In the genomic region with DNA sequence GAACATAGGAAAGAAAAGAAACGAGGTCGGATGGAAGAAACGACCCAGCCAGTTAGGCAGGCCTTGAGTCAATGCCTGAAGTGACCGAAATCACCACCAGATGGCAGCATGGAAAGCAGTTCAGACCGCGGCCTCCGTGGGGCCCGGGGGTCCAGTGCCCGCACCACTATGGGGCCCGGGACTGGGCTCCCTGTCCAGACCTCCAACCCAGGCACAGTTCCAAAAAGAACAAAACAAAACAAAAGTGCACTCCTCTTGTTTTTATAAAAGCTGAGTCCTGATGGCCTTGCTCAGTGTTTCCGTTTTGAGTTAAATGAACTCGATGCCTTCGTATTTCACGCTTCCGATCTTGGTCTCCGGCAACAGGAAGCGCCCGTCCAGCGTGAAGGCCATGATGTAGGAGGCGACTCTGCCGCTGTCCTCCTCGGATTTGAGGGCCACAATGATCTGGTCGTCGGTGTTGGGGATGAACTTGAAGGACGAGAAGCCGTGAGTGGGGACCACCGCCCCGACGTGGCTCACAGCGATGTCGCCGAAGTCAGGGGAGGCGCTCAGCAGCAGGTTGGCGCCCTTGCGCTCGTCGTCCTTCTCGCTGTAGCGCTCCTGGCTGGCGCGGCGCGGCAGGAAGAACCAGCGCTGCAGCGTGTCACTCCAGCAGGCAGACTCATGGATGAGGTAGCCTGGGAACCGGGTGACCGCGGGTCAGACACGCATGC, we compare ENCODE assay signal across 8 cellular contexts. TPM values are rescaled to one million over a fixed set of nuclear protein-coding genes. Genes with fewer than 3 reads are reported as not detected.
A peak's percentile ranks its signal among the peaks of the same experiment; 100 is the strongest.
DNase-seq lines count a peak whose midpoint lies in the region; ATAC-seq and TF ChIP-seq lines count a peak whose summit lies in the region.

No MANE protein-coding gene starts in this region.

- peaks cover 35 to 38% of the 10 kb centered on the region in 2 donors for H3K36me3 ChIP-seq in thyroid gland

- H3K4me1 ChIP-seq in thyroid gland = no peaks in the 10 kb centered on the region

- H3K4me3 Mint-ChIP-seq in activated CD8-positive, alpha-beta T cell treated with anti-CD3 and anti-CD28 coated beads, Interleukin-2, amount 10 ng/mL, durations not matched to agents 7 days and 5 days = no peak overlapping the region
- no peak overlapping the region for H3K4me3 Mint-ChIP-seq in naive thymus-derived CD8-positive, alpha-beta T cell

- H3K9me3 Mint-ChIP-seq in activated CD8-positive, alpha-beta T cell treated with anti-CD3 and anti-CD28 coated beads, Interleukin-2, amount 10 ng/mL, durations not matched to agents 7 days and 5 days (ENCODE audit: insufficient read depth) = no peaks in the 10 kb centered on the region
- H3K9me3 Mint-ChIP-seq in naive thymus-derived CD8-positive, alpha-beta T cell = no peaks in the 10 kb centered on the region

- H3K4me3 ChIP-seq in epithelial cell of proximal tubule (ENCODE audit: low read depth, low read length) = no peak overlapping the region
- no peak overlapping the region for H3K4me3 ChIP-seq in thyroid gland (replicated peaks in 1 of 3)

- H3K27ac Mint-ChIP-seq in activated CD8-positive, alpha-beta T cell treated with anti-CD3 and anti-CD28 coated beads, Interleukin-2, amount 10 ng/mL, durations not matched to agents 7 days and 5 days = no peak overlapping the region
- H3K27ac Mint-ChIP-seq in naive thymus-derived CD8-positive, alpha-beta T cell = peak overlapping the region in 6 of 10 donors; percentile 7 to 74 (median 67)

- intact Hi-C loops in thyroid gland (cut with DNase I) = no loop called here

- POLR2A ChIA-PET in activated CD8-positive, alpha-beta T cell treated with anti-CD3 and anti-CD28 coated beads, Interleukin-2, amount 10 ng/mL, durations not matched to agents 7 days and 5 days (lab: Charles Lee) = no interaction called here
- POLR2A ChIA-PET in naive thymus-derived CD8-positive, alpha-beta T cell (lab: Charles Lee) = no interaction called here

- CTCF ChIA-PET in activated CD8-positive, alpha-beta T cell treated with anti-CD3 and anti-CD28 coated beads, Interleukin-2, amount 10 ng/mL, durations not matched to agents 7 days and 5 days (lab: Charles Lee) = interaction anchor here (2.0 kb wide), 1 partner anchor 43 kb away, joined by 6 read pairs; no protein-coding TSS in a partner anchor

- peaks cover 65% of the 10 kb centered on the region for H3K36me3 Mint-ChIP-seq in activated CD8-positive, alpha-beta T cell treated with anti-CD3 and anti-CD28 coated beads, Interleukin-2, amount 10 ng/mL, durations not matched to agents 7 days and 5 days (ENCODE audit: low read depth)
- peaks cover 0 to 57% (median 9%) of the 10 kb centered on the region in 3 donors for H3K36me3 Mint-ChIP-seq in naive thymus-derived CD8-positive, alpha-beta T cell

- H3K4me1 Mint-ChIP-seq in activated CD8-positive, alpha-beta T cell treated with anti-CD3 and anti-CD28 coated beads, Interleukin-2, amount 10 ng/mL, durations not matched to agents 7 days and 5 days (ENCODE audit: low read depth) = peaks cover 4% of the 10 kb centered on the region
- peaks cover 3 to 13% (median 6%) of the 10 kb centered on the region in 4 donors for H3K4me1 Mint-ChIP-seq in naive thymus-derived CD8-positive, alpha-beta T cell

- DNase-seq in DMS53 treated with DMSO at 0.1 percent for 48 hours (lab: John Stamatoyannopoulos, UW; ENCODE audit: unreplicated experiment) (peak; percentile 29), LoVo (ENCODE audit: low spot score) (peak; percentile 25), epithelial cell of proximal tubule (ENCODE audit: low read depth) (no peak), thyroid gland (peak; percentile 55 to 58)
- DNase-seq in activated CD8-positive, alpha-beta T cell treated with anti-CD3 and anti-CD28 coated beads, Interleukin-2, amount 10 ng/mL, durations not matched to agents 7 days and 5 days = peak; percentile 71
- DNase-seq in naive thymus-derived CD8-positive, alpha-beta T cell = peak in 9 of 10 donors; percentile 23 to 73 (median 47)

- peak; percentile 75 for ATAC-seq in activated CD8-positive, alpha-beta T cell treated with anti-CD3 and anti-CD28 coated beads, Interleukin-2, amount 10 ng/mL, durations not matched to agents 7 days and 5 days
- ATAC-seq in naive thymus-derived CD8-positive, alpha-beta T cell = peak; percentile 73 to 82
- ATAC-seq in HG02970 (IDR thresholded peaks at IDR 0.05; ENCODE audit: low FRiP score, unreplicated experiment) = no peak
- ATAC-seq in GM21367 (IDR thresholded peaks at IDR 0.05; ENCODE audit: unreplicated experiment) = no peak

- WGBS in thyroid gland, 2 donors = 75% methylated on average over 34 to 47 of the region's 49 CpGs

- no peaks in the 10 kb centered on the region for H3K27me3 ChIP-seq in thyroid gland

- H3K9me3 ChIP-seq in thyroid gland = no peaks in the 10 kb centered on the region

- no peak overlapping the region for H3K27ac ChIP-seq in thyroid gland

- H3K27me3 Mint-ChIP-seq in activated CD8-positive, alpha-beta T cell treated with anti-CD3 and anti-CD28 coated beads, Interleukin-2, amount 10 ng/mL, durations not matched to agents 7 days and 5 days (ENCODE audit: low read depth) = no peaks in the 10 kb centered on the region
- no peaks in the 10 kb centered on the region for H3K27me3 Mint-ChIP-seq in naive thymus-derived CD8-positive, alpha-beta T cell

- peak; percentile 80 for TF ChIP-seq CTCF in epithelial cell of proximal tubule (conservative IDR thresholded peaks at IDR 0.05; ENCODE audit: low read depth, low read length)
- TF ChIP-seq CTCF in thyroid gland (IDR thresholded peaks at IDR 0.05) = peak; percentile 38 to 81 (median 62)

- TF ChIP-seq POLR2A in thyroid gland (IDR thresholded peaks at IDR 0.05) = no peak

RNA-seq across cellular contexts. Expression of a gene that starts 13.7 kb away (rescaled TPM):
- 100 to 1,000 TPM; 172 to 181 TPM for total RNA-seq in activated CD8-positive, alpha-beta T cell treated with anti-CD3 and anti-CD28 coated beads, Interleukin-2, amount 10 ng/mL, durations not matched to agents 7 days and 5 days
- total RNA-seq in epithelial cell of proximal tubule = 258 and 338 TPM in 2 replicates
- 10 to 100 TPM; 50.5 to 54.4 TPM for total RNA-seq in naive thymus-derived CD8-positive, alpha-beta T cell
- 10 to 100 TPM; 51.5 to 90.6 (median 88.6) TPM for polyA plus RNA-seq in naive thymus-derived CD8-positive, alpha-beta T cell
- 100 to 1,000 TPM; 193 to 443 (median 390) TPM for total RNA-seq in thyroid gland

RNA-seq across cellular contexts. Expression of a gene that starts 16.2 kb away (rescaled TPM):
- 10 to 100 TPM; 74.4 to 78.5 TPM for total RNA-seq in activated CD8-positive, alpha-beta T cell treated with anti-CD3 and anti-CD28 coated beads, Interleukin-2, amount 10 ng/mL, durations not matched to agents 7 days and 5 days
- total RNA-seq in epithelial cell of proximal tubule (50.9 and 60.3 TPM in 2 replicates), thyroid gland (10 to 100 TPM; 21.2 to 37.1 (median 27.3) TPM)
- 10 to 100 TPM; 30.5 to 34.6 TPM for total RNA-seq in naive thymus-derived CD8-positive, alpha-beta T cell
- 1 to 10 TPM; 6.1 to 9.4 (median 6.2) TPM for polyA plus RNA-seq in naive thymus-derived CD8-positive, alpha-beta T cell

RNA-seq across cellular contexts. Expression of a gene that starts 30.6 kb away (rescaled TPM):
- not detected for total RNA-seq in activated CD8-positive, alpha-beta T cell treated with anti-CD3 and anti-CD28 coated beads, Interleukin-2, amount 10 ng/mL, durations not matched to agents 7 days and 5 days
- total RNA-seq in epithelial cell of proximal tubule = 2.1 and 2.2 TPM in 2 replicates
- total RNA-seq in naive thymus-derived CD8-positive, alpha-beta T cell = not detected
- not detected for polyA plus RNA-seq in naive thymus-derived CD8-positive, alpha-beta T cell
- 100 to 1,000 TPM in 1 of 4 donors, 10 to 100 TPM in 3; 58.8 to 135 (median 73.7) TPM for total RNA-seq in thyroid gland

Comparison
In these comparisons a context has a peak if more than half of its experiments do, and no peak if none do; other contexts are left out.
1. ATAC-seq: peak in activated CD8-positive, alpha-beta T cell treated with anti-CD3 and anti-CD28 coated beads, Interleukin-2, amount 10 ng/mL, durations not matched to agents 7 days and 5 days (single experiment) and naive thymus-derived CD8-positive, alpha-beta T cell (2 of 2); none in HG02970 (single experiment) and GM21367 (single experiment).
2. RNA of a gene that starts 30.6 kb away (total RNA-seq): 58.8 to 135 TPM in thyroid gland; 2.1 to 2.2 TPM in epithelial cell of proximal tubule, not detected in naive thymus-derived CD8-positive, alpha-beta T cell and not detected in activated CD8-positive, alpha-beta T cell treated with anti-CD3 and anti-CD28 coated beads, Interleukin-2, amount 10 ng/mL, durations not matched to agents 7 days and 5 days; every median in the first group is over 10 times any median in the second.